ENCODE assay signal across 15 cellular contexts in the genomic region with DNA sequence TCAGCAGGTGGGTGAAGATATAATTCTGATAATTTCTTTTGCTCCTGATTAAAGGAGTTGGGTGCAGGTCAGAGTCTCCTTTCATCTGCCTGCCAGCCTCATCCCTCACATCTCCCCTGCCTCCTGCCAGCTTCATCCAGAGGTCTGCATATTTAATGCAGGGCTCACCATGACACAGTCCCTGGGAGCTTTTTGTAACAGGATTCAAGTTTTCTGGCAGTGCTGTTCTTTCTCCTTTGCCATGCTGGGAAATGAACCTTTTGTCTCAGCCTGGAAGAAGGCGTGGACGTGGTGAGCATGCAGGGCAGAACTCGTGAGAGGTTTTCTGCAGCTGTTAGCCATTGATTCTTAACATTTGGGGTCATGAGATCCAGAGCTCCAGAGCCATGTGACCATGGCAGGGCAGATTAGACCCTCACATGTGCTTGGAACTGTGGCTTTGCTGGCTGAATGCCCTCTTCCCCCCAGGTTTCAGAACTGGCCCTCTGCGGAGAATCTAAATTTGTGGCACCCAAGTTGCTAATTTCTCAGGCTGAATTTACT. TPM values are rescaled to one million over a fixed set of nuclear protein-coding genes. Genes with fewer than 3 reads are reported as not detected.
"Had no signal": no experiment of that assay in that cellular context is flagged by ENCODE, and none has a peak within 500 bp of the region (broad histone marks: within the 10 kb centered on the region; RNA-seq: fewer than 3 reads in every experiment).

No MANE protein-coding gene starts in this region.

- ATAC-seq: activated CD4-positive, CD25-positive, alpha-beta regulatory T cell treated with anti-CD3 and anti-CD28 coated beads, Interleukin-2, amount 50 U/mL, for 24 hours; activated T-cell treated with anti-CD3 and anti-CD28 coated beads, Interleukin-2, amount 50 U/mL, for 4 hours; foreskin keratinocyte; heart left ventricle; right lobe of liver; upper lobe of right lung had no signal

- H3K36me3 ChIP-seq: left ventricle myocardium inferior, right lobe of liver, upper lobe of right lung had no signal

- FAIRE-seq: islet of Langerhans had no signal

- H3K27me3 ChIP-seq: foreskin keratinocyte, heart left ventricle, right lobe of liver, upper lobe of right lung had no signal

- H3K9me3 ChIP-seq: heart left ventricle, left ventricle myocardium inferior, right lobe of liver, upper lobe of right lung had no signal

- H3K4me3 ChIP-seq: heart left ventricle, left ventricle myocardium inferior, right lobe of liver, upper lobe of right lung had no signal

- H3K27ac ChIP-seq: foreskin keratinocyte, heart left ventricle, left ventricle myocardium inferior, right lobe of liver, upper lobe of right lung had no signal

- H3K4me1 ChIP-seq: foreskin keratinocyte, heart left ventricle, left ventricle myocardium inferior, right lobe of liver, upper lobe of right lung had no signal

- DNase-seq: activated CD4-positive, alpha-beta T cell treated with anti-CD3 and anti-CD28 coated beads, Interleukin-2, amount 50 U/mL, for 4 hours; activated T-cell treated with anti-CD3 and anti-CD28 coated beads, Interleukin-2, amount 50 U/mL, for 4 hours; aorta; foreskin keratinocyte; heart left ventricle; left ventricle myocardium inferior; mesendoderm; right lobe of liver; stimulated activated CD4-positive, alpha-beta T cell treated with anti-CD3 and anti-CD28 coated beads, Interleukin-2, amount 100 ng/mL, for 24 hours; stimulated activated naive CD4-positive, alpha-beta T cell; upper lobe of right lung had no signal

RNA-seq across cellular contexts. Expression of gene HRH4, which starts 2.9 kb away (rescaled TPM):
- total RNA-seq: chondrocyte, progenitor cell of endocrine pancreas had no signal
- polyA plus RNA-seq: foreskin keratinocyte, heart left ventricle had no signal
